Comparison of ENCODE assay signal across 17 cellular contexts in genomic region chr18:59072727-59073421, GRCh38.
DNase-seq lines count a peak whose midpoint lies in the region; ATAC-seq and TF ChIP-seq lines count a peak whose summit lies in the region.
"Had no signal": no experiment of that assay in that cellular context is flagged by ENCODE, and none has a peak within 500 bp of the region (broad histone marks: within the 10 kb centered on the region; RNA-seq: fewer than 3 reads in every experiment).

No MANE protein-coding gene starts in this region.

- DNase-seq in activated CD4-positive, CD25-positive, alpha-beta regulatory T cell treated with anti-CD3 and anti-CD28 coated beads, Interleukin-2, amount 50 U/mL, for 72 hours: no peak
- no peak for DNase-seq in naive B cell
- no peak for DNase-seq in foreskin melanocyte
- no peak for DNase-seq in testis
- DNase-seq in vagina (ENCODE audit: extremely low spot score in 2 of 2): no peak
- DNase-seq: 8988T; CD8-positive, alpha-beta T cell; effector memory CD4-positive, alpha-beta T cell; NCI-H1694 treated with DMSO at 0.1 percent for 48 hours; NCI-H510A treated with DMSO at 0.1 percent for 48 hours; nephron progenitor cell; retina had no signal

- H3K4me1 ChIP-seq in testis: no peaks in the 10 kb centered on the region
- H3K4me1 ChIP-seq in vagina: no peaks in the 10 kb centered on the region
- H3K4me1 ChIP-seq: upper lobe of left lung had no signal

- H3K27ac ChIP-seq in testis (no peak overlapping the region), vagina (no peak overlapping the region)
- H3K27ac ChIP-seq: upper lobe of left lung had no signal

- H3K36me3 Mint-ChIP-seq in naive B cell: no peaks in the 10 kb centered on the region
- H3K36me3 Mint-ChIP-seq: activated naive CD4-positive, alpha-beta T cell treated with anti-CD3 and anti-CD28 coated beads, Interleukin-2, amount 50 U/mL, for 24 hours; CD8-positive, alpha-beta T cell had no signal

- no peak overlapping the region for H3K4me3 ChIP-seq in testis
- no peak overlapping the region for H3K4me3 ChIP-seq in vagina
- H3K4me3 ChIP-seq: upper lobe of left lung had no signal

- intact Hi-C loops in testis (cut with DNase I; ENCODE audit: low total_unique reads) (no loop called here), vagina (cut with DNase I) (no loop called here)

- peaks cover 0 to 7% (median 0%) of the 10 kb centered on the region in 7 donors for H3K9me3 Mint-ChIP-seq in naive B cell
- H3K9me3 Mint-ChIP-seq: activated naive CD4-positive, alpha-beta T cell treated with anti-CD3 and anti-CD28 coated beads, Interleukin-2, amount 50 U/mL, for 24 hours; CD8-positive, alpha-beta T cell; nephron progenitor cell had no signal

- ATAC-seq in activated CD4-positive, CD25-positive, alpha-beta regulatory T cell treated with anti-CD3 and anti-CD28 coated beads, Interleukin-2, amount 50 U/mL, for 24 hours: peak; percentile 28 to 49
- ATAC-seq in GM19455 (IDR thresholded peaks at IDR 0.05; ENCODE audit: unreplicated experiment) (peak; percentile 64), HG03280 (IDR thresholded peaks at IDR 0.05; ENCODE audit: unreplicated experiment) (peak; percentile 56), naive B cell (ENCODE audit: low read depth in 2 of 2) (peak; percentile 35 to 60)
- ATAC-seq: CD8-positive, alpha-beta T cell had no signal

- TF ChIP-seq POLR2A in testis (IDR thresholded peaks at IDR 0.05): no peak
- TF ChIP-seq POLR2A in vagina (IDR thresholded peaks at IDR 0.05): no peak

- no peak for TF ChIP-seq CTCF in testis (IDR thresholded peaks at IDR 0.05)
- no peak for TF ChIP-seq CTCF in vagina (IDR thresholded peaks at IDR 0.05)

- H3K9me3 ChIP-seq in testis (no peaks in the 10 kb centered on the region), vagina (no peaks in the 10 kb centered on the region)
- H3K9me3 ChIP-seq: upper lobe of left lung had no signal

- H3K36me3 ChIP-seq in testis (ENCODE audit: low read depth, missing control alignments): no peaks in the 10 kb centered on the region
- H3K36me3 ChIP-seq in vagina: no peaks in the 10 kb centered on the region
- H3K36me3 ChIP-seq: upper lobe of left lung had no signal

- H3K4me1 Mint-ChIP-seq in naive B cell: peaks cover 5 to 24% (median 10%) of the 10 kb centered on the region in 3 donors
- H3K4me1 Mint-ChIP-seq: activated naive CD4-positive, alpha-beta T cell treated with anti-CD3 and anti-CD28 coated beads, Interleukin-2, amount 50 U/mL, for 24 hours; nephron progenitor cell had no signal

- peak overlapping the region in 3 of 8 donors; percentile 17 to 61 (median 44) for H3K4me3 Mint-ChIP-seq in naive B cell
- H3K4me3 Mint-ChIP-seq: activated naive CD4-positive, alpha-beta T cell treated with anti-CD3 and anti-CD28 coated beads, Interleukin-2, amount 50 U/mL, for 24 hours; CD8-positive, alpha-beta T cell; nephron progenitor cell had no signal

- WGBS in testis, 2 donors: 91 to 94% methylated on average over 6 of the region's 6 CpGs

- peaks cover 0 to 5% (median 0%) of the 10 kb centered on the region in 3 donors for H3K27me3 Mint-ChIP-seq in naive B cell

- H3K27me3 ChIP-seq in testis (no peaks in the 10 kb centered on the region), vagina (no peaks in the 10 kb centered on the region)
- H3K27me3 ChIP-seq: upper lobe of left lung had no signal

- peak overlapping the region in 5 of 6 donors; percentile 13 to 81 (median 71) for H3K27ac Mint-ChIP-seq in naive B cell
- H3K27ac Mint-ChIP-seq: activated naive CD4-positive, alpha-beta T cell treated with anti-CD3 and anti-CD28 coated beads, Interleukin-2, amount 50 U/mL, for 24 hours; CD8-positive, alpha-beta T cell; nephron progenitor cell had no signal
